8 cellular contexts compared by ENCODE assay signal in genomic region chr3:151171145-151171544, GRCh38. TPM values are rescaled to one million over a fixed set of nuclear protein-coding genes. Genes with fewer than 3 reads are reported as not detected.
A peak's percentile ranks its signal among the peaks of the same experiment; 100 is the strongest.
DNase-seq lines count a peak whose midpoint lies in the region; ATAC-seq, FAIRE-seq and TF ChIP-seq lines count a peak whose summit lies in the region.

No MANE protein-coding gene starts in this region.

- no peaks in the 10 kb centered on the region for H3K27me3 Mint-ChIP-seq in astrocyte (ENCODE audit: low read depth, unreplicated experiment)

- CTCF ChIA-PET in GM10248 (lab: Yijun Ruan, JAX), result interaction anchor here (0.6 to 3.7 kb wide), 8 partner anchors 8 to 128 kb away, joined by 3 to 14 read pairs (median 5); partner anchors contain the start of gene P2RY14

- H3K9me3 ChIP-seq in Loucy (ENCODE audit: insufficient read depth, low read depth, low read length), result no peaks in the 10 kb centered on the region
- H3K9me3 ChIP-seq in astrocyte (ENCODE audit: insufficient read depth, low read depth, low read length), result no peaks in the 10 kb centered on the region
- H3K9me3 ChIP-seq in MG63, result no peaks in the 10 kb centered on the region

- H3K36me3 Mint-ChIP-seq in astrocyte (ENCODE audit: low read depth, unreplicated experiment), result peaks cover 5% of the 10 kb centered on the region

- H3K79me2 ChIP-seq in Loucy (ENCODE audit: insufficient read depth, low read length) (no peaks in the 10 kb centered on the region; the same call in 1 of the 2 replicates), astrocyte (ENCODE audit: insufficient read depth, low read length) (no peaks in the 10 kb centered on the region)

- no peaks in the 10 kb centered on the region for H3K27me3 ChIP-seq in Loucy (ENCODE audit: insufficient read depth, low read length, poor library complexity, severe bottlenecking)
- no peaks in the 10 kb centered on the region for H3K27me3 ChIP-seq in astrocyte (ENCODE audit: insufficient read depth, low read length)
- no peaks in the 10 kb centered on the region; the same call in 1 of the 2 replicates for H3K27me3 ChIP-seq in MG63

- TF ChIP-seq CTCF in GM10248 (IDR thresholded peaks at IDR 0.05; ENCODE audit: control extremely low read depth, extremely low read depth, low read depth, missing control alignments) (no peak), Loucy (conservative IDR thresholded peaks at IDR 0.05; ENCODE audit: low read length) (no peak), astrocyte (IDR thresholded peaks at IDR 0.05; ENCODE audit: insufficient read depth, low read depth, low read length) (no peak)

- peak; percentile 52 for ATAC-seq in GM21526 (IDR thresholded peaks at IDR 0.05; ENCODE audit: low FRiP score, unreplicated experiment)

- no peaks in the 10 kb centered on the region for H3K9me2 ChIP-seq in Loucy (replicated peaks; ENCODE audit: low read depth, low read length)

- H3K4me1 Mint-ChIP-seq in astrocyte (ENCODE audit: low read depth, unreplicated experiment), result peaks cover 17% of the 10 kb centered on the region

- H3K9ac ChIP-seq in Loucy (ENCODE audit: low read depth, low read length, poor library complexity, severe bottlenecking) (peak overlapping the region; percentile 49), astrocyte (ENCODE audit: low read length) (no peak overlapping the region)

- H2AFZ ChIP-seq in Loucy (ENCODE audit: low read length) (no peak overlapping the region), astrocyte (ENCODE audit: low read depth, low read length) (no peak overlapping the region)

- H3K27ac Mint-ChIP-seq in astrocyte (ENCODE audit: unreplicated experiment), result peak overlapping the region; percentile 50

- H3K4me2 ChIP-seq in Loucy (ENCODE audit: low read depth, low read length, poor library complexity, severe bottlenecking) (peak overlapping the region; percentile 67), astrocyte (ENCODE audit: low read length) (no peak overlapping the region)

- H3K4me3 Mint-ChIP-seq in astrocyte (ENCODE audit: unreplicated experiment), result no peak overlapping the region

- POLR2A ChIA-PET in GM10248 (lab: Yijun Ruan, JAX), result no interaction called here

- FAIRE-seq in astrocyte (lab: Jason Lieb, UNC), result no peak

- H3K27ac ChIP-seq in astrocyte (ENCODE audit: low read depth, low read length), result no peak overlapping the region

- peaks cover 38% of the 10 kb centered on the region for H3K36me3 ChIP-seq in Loucy (ENCODE audit: insufficient read depth, low read length)
- no peaks in the 10 kb centered on the region for H3K36me3 ChIP-seq in astrocyte (ENCODE audit: insufficient read depth, low read length)
- H3K36me3 ChIP-seq in MG63, result no peaks in the 10 kb centered on the region

- no peaks in the 10 kb centered on the region for H3K9me3 Mint-ChIP-seq in astrocyte (ENCODE audit: unreplicated experiment)

- no peaks in the 10 kb centered on the region for H4K20me1 ChIP-seq in Loucy (ENCODE audit: insufficient read depth, low read length, poor library complexity, severe bottlenecking)
- no peaks in the 10 kb centered on the region for H4K20me1 ChIP-seq in astrocyte (ENCODE audit: insufficient read depth, low read length)

- H3K4me1 ChIP-seq in Loucy (ENCODE audit: insufficient read depth, low read length, poor library complexity, severe bottlenecking), result peaks cover 30% of the 10 kb centered on the region
- no peaks in the 10 kb centered on the region for H3K4me1 ChIP-seq in astrocyte (ENCODE audit: insufficient read depth, low read length)

- H3K4me3 ChIP-seq in Loucy (ENCODE audit: low read length, poor library complexity, severe bottlenecking) (peak overlapping the region; percentile 49), astrocyte (ENCODE audit: insufficient read depth, low read depth, low read length) (no peak overlapping the region), MG63 (no peak overlapping the region)

- DNase-seq in GM10248 (ENCODE audit: extremely low spot score) (peak; percentile 22), astrocyte (ENCODE audit: low read depth) (no peak), MG63 (no peak), NCI-H748 (lab: John Stamatoyannopoulos, UW; ENCODE audit: unreplicated experiment) (no peak), NCI-H1694 (lab: John Stamatoyannopoulos, UW) (no peak)
- DNase-seq in stimulated activated CD4-positive, alpha-beta T cell treated with anti-CD3 and anti-CD28 coated beads, Interleukin-4, amount 100 ng/mL, for 24 hours, result peak; percentile 40

- H3F3A ChIP-seq in Loucy (ENCODE audit: low read depth), result no peaks in the 10 kb centered on the region

RNA-seq across cellular contexts. Expression of gene GPR171, which starts 31.9 kb away (rescaled TPM):
- total RNA-seq in astrocyte, result not detected in 2 replicates
- total RNA-seq in MG63 (2014; rRNA removed; shearing (Covaris generic); ENCODE audit: low replicate concordance), result not detected in 2 replicates

Comparison
In these comparisons a context has a peak if more than half of its experiments do, and no peak if none do; other contexts are left out.
1. DNase-seq: peak in GM10248 (single experiment) and stimulated activated CD4-positive, alpha-beta T cell treated with anti-CD3 and anti-CD28 coated beads, Interleukin-4, amount 100 ng/mL, for 24 hours (single experiment); none in astrocyte (single experiment), MG63 (single experiment), NCI-H748 (single experiment) and NCI-H1694 (single experiment).